Comparison of ENCODE assay signal across 11 cellular contexts in the genomic region with DNA sequence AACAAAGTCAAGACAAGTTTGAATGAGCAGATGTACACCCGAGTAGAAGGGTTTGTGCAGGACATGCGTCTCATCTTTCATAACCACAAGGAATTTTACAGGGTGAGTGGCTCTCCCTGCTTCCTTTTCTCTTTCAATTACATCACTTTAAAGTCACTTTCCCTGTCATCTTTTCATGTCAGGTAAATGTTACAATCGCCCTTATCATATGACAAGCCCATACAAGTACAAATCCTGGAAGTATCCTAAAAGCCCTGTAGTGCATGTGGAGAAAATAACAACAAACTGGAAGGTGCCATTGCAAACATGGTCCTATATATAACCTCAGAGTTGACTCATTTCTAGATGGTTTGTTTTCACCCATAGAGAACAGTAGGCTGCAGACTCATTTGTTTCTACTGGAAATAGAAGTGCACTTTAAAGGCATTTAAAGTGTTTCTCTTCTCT.
DNase-seq lines count a peak whose midpoint lies in the region; ATAC-seq and TF ChIP-seq lines count a peak whose summit lies in the region.
"Had no signal": no experiment of that assay in that cellular context is flagged by ENCODE, and none has a peak within 500 bp of the region (broad histone marks: within the 10 kb centered on the region; RNA-seq: fewer than 3 reads in every experiment).

No MANE protein-coding gene starts in this region.

- CTCF ChIA-PET in SK-N-SH (lab: Yijun Ruan, JAX): no interaction called here

- H3K4me2 ChIP-seq in SK-N-SH: no peak overlapping the region

- H3K4me3 ChIP-seq in SK-N-SH (ENCODE audit: low read depth in 2 of 2, low read length in 1 of 2): no peak overlapping the region
- no peak overlapping the region for H3K4me3 ChIP-seq in mucosa of descending colon
- H3K4me3 ChIP-seq: lung, upper lobe of left lung had no signal

- no peak overlapping the region for H2AFZ ChIP-seq in SK-N-SH (ENCODE audit: low read depth)

- H3K9me2 ChIP-seq in SK-N-SH: no peaks in the 10 kb centered on the region

- H3K79me2 ChIP-seq in SK-N-SH (ENCODE audit: insufficient read depth): no peaks in the 10 kb centered on the region

- H3K9me3 ChIP-seq in SK-N-SH (no peaks in the 10 kb centered on the region), mucosa of descending colon (no peaks in the 10 kb centered on the region)

- ATAC-seq in SK-N-SH treated with all-trans-retinoic acid at 6 μM for 48 hours: no peak
- ATAC-seq in HG02763 (IDR thresholded peaks at IDR 0.05; ENCODE audit: unreplicated experiment): peak; percentile 63
- no peak for ATAC-seq in mucosa of descending colon

- H3K4me1 ChIP-seq in SK-N-SH (ENCODE audit: control insufficient read depth in 1 of 2, insufficient read depth in 2 of 2, low read depth in 1 of 2, low read length in 1 of 2) (no peaks in the 10 kb centered on the region), mucosa of descending colon (ENCODE audit: low read depth) (no peaks in the 10 kb centered on the region)
- H3K4me1 ChIP-seq: upper lobe of left lung had no signal

- DNase-seq in SK-N-SH (no peak), Kasumi-1 (lab: John Stamatoyannopoulos, UW) (peak; percentile 17 to 19), non-pigmented ciliary epithelial cell (ENCODE audit: low read depth) (peak; percentile 45), substantia nigra (lab: John Stamatoyannopoulos, UW) (no peak), mucosa of descending colon (no peak), LoVo (ENCODE audit: low spot score) (no peak)
- DNase-seq: upper lobe of left lung had no signal

- POLR2A ChIA-PET in SK-N-SH (lab: Yijun Ruan, JAX): no interaction called here

- H3F3A ChIP-seq in SK-N-SH (replicated peaks; ENCODE audit: insufficient read depth): no peaks in the 10 kb centered on the region

- WGBS in SK-N-SH (ENCODE audit: low lambda C conversion rate): 17% methylated on average over 3 of the region's 3 CpGs

- no peak for TF ChIP-seq EP300 in SK-N-SH (IDR thresholded peaks at IDR 0.05; ENCODE audit: borderline replicate concordance in 1 of 2, low read depth in 1 of 2, low read length in 1 of 2)

- no peak for TF ChIP-seq RAD21 in SK-N-SH (IDR thresholded peaks at IDR 0.05; ENCODE audit: low read length)

- H3K36me3 ChIP-seq in SK-N-SH (replicated peaks in 1 of 2; ENCODE audit: control insufficient read depth in 1 of 2, insufficient read depth in 2 of 2, low read length in 1 of 2) (no peaks in the 10 kb centered on the region), mucosa of descending colon (ENCODE audit: low read depth) (no peaks in the 10 kb centered on the region)

- intact Hi-C loops in mucosa of descending colon (cut with DNase I, micrococcal nuclease): no loop called here

- TF ChIP-seq CTCF in SK-N-SH (IDR thresholded peaks at IDR 0.05) (no peak), mucosa of descending colon (IDR thresholded peaks at IDR 0.05) (no peak)

- H3K27ac ChIP-seq in SK-N-SH (ENCODE audit: low read depth in 2 of 2, low read length in 1 of 2): no peak overlapping the region
- H3K27ac ChIP-seq in substantia nigra (ENCODE audit: low read depth, low read length, poor library complexity, severe bottlenecking): no peak overlapping the region
- H3K27ac ChIP-seq: 22Rv1, upper lobe of left lung had no signal

- H3K9ac ChIP-seq in SK-N-SH: no peak overlapping the region

- H3K27me3 ChIP-seq in SK-N-SH (ENCODE audit: insufficient read depth): no peaks in the 10 kb centered on the region
- H3K27me3 ChIP-seq: upper lobe of left lung had no signal

- no peaks in the 10 kb centered on the region for H4K20me1 ChIP-seq in SK-N-SH (ENCODE audit: insufficient read depth)

TF ChIP-seq in SK-N-SH, 30 proteins besides CTCF, POLR2A, EP300 and RAD21:
- TF ChIP-seq, protein P1, sequence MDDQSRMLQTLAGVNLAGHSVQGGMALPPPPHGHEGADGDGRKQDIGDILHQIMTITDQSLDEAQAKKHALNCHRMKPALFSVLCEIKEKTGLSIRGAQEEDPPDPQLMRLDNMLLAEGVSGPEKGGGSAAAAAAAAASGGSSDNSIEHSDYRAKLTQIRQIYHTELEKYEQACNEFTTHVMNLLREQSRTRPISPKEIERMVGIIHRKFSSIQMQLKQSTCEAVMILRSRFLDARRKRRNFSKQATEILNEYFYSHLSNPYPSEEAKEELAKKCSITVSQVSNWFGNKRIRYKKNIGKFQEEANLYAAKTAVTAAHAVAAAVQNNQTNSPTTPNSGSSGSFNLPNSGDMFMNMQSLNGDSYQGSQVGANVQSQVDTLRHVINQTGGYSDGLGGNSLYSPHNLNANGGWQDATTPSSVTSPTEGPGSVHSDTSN (IDR thresholded peaks at IDR 0.05): peak; percentile 33; the same call in 1 of the 2 replicates
- TF ChIP-seq FOXM1 (IDR thresholded peaks at IDR 0.05; ENCODE audit: low read depth): no peak

TF ChIP-seq in SK-N-SH treated with all-trans-retinoic acid at 6 μM for 48 hours, 23 proteins besides CTCF, POLR2A, EP300 and RAD21:
- TF ChIP-seq SNAI2 (CRISPR knock-in tag; IDR thresholded peaks at IDR 0.05) (no peak), ESRRG (CRISPR knock-in tag; IDR thresholded peaks at IDR 0.05) (no peak), ZFP3 (CRISPR knock-in tag; IDR thresholded peaks at IDR 0.05) (no peak)
- TF ChIP-seq, protein P2, sequence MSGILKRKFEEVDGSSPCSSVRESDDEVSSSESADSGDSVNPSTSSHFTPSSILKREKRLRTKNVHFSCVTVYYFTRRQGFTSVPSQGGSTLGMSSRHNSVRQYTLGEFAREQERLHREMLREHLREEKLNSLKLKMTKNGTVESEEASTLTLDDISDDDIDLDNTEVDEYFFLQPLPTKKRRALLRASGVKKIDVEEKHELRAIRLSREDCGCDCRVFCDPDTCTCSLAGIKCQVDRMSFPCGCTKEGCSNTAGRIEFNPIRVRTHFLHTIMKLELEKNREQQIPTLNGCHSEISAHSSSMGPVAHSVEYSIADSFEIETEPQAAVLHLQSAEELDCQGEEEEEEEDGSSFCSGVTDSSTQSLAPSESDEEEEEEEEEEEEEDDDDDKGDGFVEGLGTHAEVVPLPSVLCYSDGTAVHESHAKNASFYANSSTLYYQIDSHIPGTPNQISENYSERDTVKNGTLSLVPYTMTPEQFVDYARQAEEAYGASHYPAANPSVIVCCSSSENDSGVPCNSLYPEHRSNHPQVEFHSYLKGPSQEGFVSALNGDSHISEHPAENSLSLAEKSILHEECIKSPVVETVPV (CRISPR knock-in tag; IDR thresholded peaks at IDR 0.05): no peak

Comparison
In these comparisons a context has a peak if more than half of its experiments do, and no peak if none do; other contexts are left out.
1. DNase-seq: peak in Kasumi-1 (2 of 2) and non-pigmented ciliary epithelial cell (single experiment); none in SK-N-SH (single experiment), substantia nigra (0 of 49), mucosa of descending colon (0 of 3) and LoVo (single experiment).